Comparison of ENCODE assay signal across 14 cellular contexts in the genomic region with DNA sequence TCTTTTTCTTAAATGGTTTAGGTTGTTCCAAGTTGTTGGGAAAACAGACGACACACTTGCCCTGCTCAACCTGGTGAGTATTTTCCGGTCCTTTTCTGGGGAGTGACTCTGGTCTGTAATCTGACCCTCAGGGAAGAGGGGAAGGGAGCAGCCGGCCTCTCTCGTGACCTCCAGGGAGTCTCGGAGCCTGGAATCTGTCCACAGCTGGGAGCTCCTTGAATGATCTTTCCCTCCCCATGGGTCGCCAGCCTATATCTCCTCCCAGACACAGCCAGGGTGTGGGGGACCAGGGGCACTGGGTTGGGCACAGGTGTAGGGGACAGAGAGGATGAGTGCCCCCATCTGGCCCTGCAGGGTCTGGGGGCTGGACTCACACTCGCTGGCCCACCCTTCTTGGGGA. TPM values are rescaled to one million over a fixed set of nuclear protein-coding genes. Genes with fewer than 3 reads are reported as not detected.
"Had no signal": no experiment of that assay in that cellular context is flagged by ENCODE, and none has a peak within 500 bp of the region (broad histone marks: within the 10 kb centered on the region; RNA-seq: fewer than 3 reads in every experiment).

No MANE protein-coding gene starts in this region.

- H3K36me3 Mint-ChIP-seq: natural killer cell treated with Interleukin-12 subunit alpha and Interleukin-12 subunit beta and Interleukin-15 and Interleukin-18, amount 100 ng/mL, for 72 hours had no signal

- H3K27ac Mint-ChIP-seq: activated T-helper 1 cell treated with anti-CD3 and anti-CD28 coated beads, Interleukin-12 subunit alpha, Interleukin-12 subunit beta, Interleukin-2, Interleukin-4 antibody, amounts not matched to agents 30 ng/mL and 10 ng/mL and 1 ng/mL, durations not matched to agents 14 hours and 24 hours and 36 hours; T-helper 17 cell had no signal

- H3K4me3 ChIP-seq: right lobe of liver, testis had no signal

- H3K9me3 Mint-ChIP-seq: activated T-helper 1 cell treated with anti-CD3 and anti-CD28 coated beads, Interleukin-12 subunit alpha, Interleukin-12 subunit beta, Interleukin-2, Interleukin-4 antibody, amounts not matched to agents 30 ng/mL and 10 ng/mL and 1 ng/mL, durations not matched to agents 14 hours and 24 hours and 36 hours; natural killer cell treated with Interleukin-12 subunit alpha and Interleukin-12 subunit beta and Interleukin-15 and Interleukin-18, amount 100 ng/mL, for 72 hours; stimulated activated naive CD8-positive, alpha-beta T cell treated with anti-CD3 and anti-CD28 coated beads, Interleukin-15, amount 100 ng/mL, for 72 hours had no signal

- DNase-seq: activated CD4-positive, alpha-beta T cell treated with anti-CD3 and anti-CD28 coated beads for 4 hours; activated CD8-positive, alpha-beta memory T cell treated with anti-CD3 and anti-CD28 coated beads, Interleukin-2, amount 50 U/mL, for 48 hours; activated naive CD4-positive, alpha-beta T cell treated with Interleukin-2 at 50 U/mL for 16 hours; left ventricle myocardium superior; mesenchymal stem cell; stimulated activated naive CD8-positive, alpha-beta T cell treated with anti-CD3 and anti-CD28 coated beads, Interleukin-15, amount 100 ng/mL, for 72 hours; T-helper 17 cell; testis; WERI-Rb-1 had no signal

- H3K27me3 Mint-ChIP-seq: natural killer cell treated with Interleukin-12 subunit alpha and Interleukin-12 subunit beta and Interleukin-15 and Interleukin-18, amount 100 ng/mL, for 72 hours; stimulated activated naive CD8-positive, alpha-beta T cell treated with anti-CD3 and anti-CD28 coated beads, Interleukin-15, amount 100 ng/mL, for 72 hours; T-helper 17 cell had no signal

- H3K9me3 ChIP-seq: right lobe of liver, testis had no signal

- FAIRE-seq: endometrium, keratinocyte had no signal

- H3K4me3 Mint-ChIP-seq: activated T-helper 1 cell treated with anti-CD3 and anti-CD28 coated beads, Interleukin-12 subunit alpha, Interleukin-12 subunit beta, Interleukin-2, Interleukin-4 antibody, amounts not matched to agents 30 ng/mL and 10 ng/mL and 1 ng/mL, durations not matched to agents 14 hours and 24 hours and 36 hours; natural killer cell treated with Interleukin-12 subunit alpha and Interleukin-12 subunit beta and Interleukin-15 and Interleukin-18, amount 100 ng/mL, for 72 hours; stimulated activated naive CD8-positive, alpha-beta T cell treated with anti-CD3 and anti-CD28 coated beads, Interleukin-15, amount 100 ng/mL, for 72 hours; T-helper 17 cell had no signal

- H3K4me1 ChIP-seq: right lobe of liver had no signal

- H3K27me3 ChIP-seq: right lobe of liver, testis had no signal

RNA-seq across cellular contexts. Expression of a gene that starts 42.0 kb away (rescaled TPM):
- total RNA-seq: left ventricle myocardium superior had no signal
